8 cellular contexts compared by ENCODE assay signal in the genomic region with DNA sequence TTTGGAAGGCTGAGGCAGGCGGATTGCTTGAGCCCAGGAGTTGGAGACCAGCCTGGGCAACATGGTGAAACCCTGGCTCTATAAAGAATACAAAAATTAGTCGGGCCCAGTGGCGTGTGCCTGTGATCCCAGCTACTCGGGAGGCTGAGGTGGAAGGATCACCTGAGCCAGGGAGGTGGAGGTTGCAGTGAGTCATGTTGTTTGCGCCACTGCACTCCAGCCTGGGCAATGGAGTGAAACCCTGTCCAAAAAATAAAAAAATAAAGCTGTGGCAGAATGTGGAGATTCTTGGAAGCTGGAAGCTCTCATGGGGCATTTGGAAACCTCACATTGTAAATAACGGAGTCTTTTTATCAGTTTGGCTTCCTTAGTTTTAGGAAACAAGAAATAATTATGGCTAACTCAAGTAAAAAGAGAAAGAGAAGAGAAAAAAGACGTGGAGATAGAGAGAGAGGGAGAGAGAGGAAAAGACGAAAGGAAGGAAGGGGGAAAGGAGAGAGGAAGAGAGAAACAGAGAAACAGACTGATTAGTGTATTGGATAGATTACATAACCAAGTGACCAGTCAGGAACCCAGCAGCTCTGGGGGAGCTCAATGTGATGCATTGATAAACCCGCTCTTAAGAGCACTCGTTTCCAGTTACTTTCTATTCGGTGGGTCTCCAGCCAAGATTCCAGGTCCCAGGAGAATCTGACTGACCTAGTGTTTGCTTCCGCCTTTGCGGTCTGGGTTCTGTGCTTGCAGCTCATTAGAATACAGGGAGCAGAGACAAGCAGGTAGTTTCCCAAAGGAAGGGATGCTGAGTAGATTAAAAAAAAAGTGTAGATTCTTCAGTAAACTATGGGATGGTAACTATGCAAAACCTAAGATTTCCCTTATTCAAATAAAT. TPM values are rescaled to one million over a fixed set of nuclear protein-coding genes. Genes with fewer than 3 reads are reported as not detected.
A peak's percentile ranks its signal among the peaks of the same experiment; 100 is the strongest.
DNase-seq lines count a peak whose midpoint lies in the region; ATAC-seq, FAIRE-seq and TF ChIP-seq lines count a peak whose summit lies in the region.

No MANE protein-coding gene starts in this region.

- no peak for FAIRE-seq in kidney (lab: Jason Lieb, UNC)

- in situ Hi-C loops in mammary epithelial cell (cut with MboI; ENCODE audit: low sequenced_read_pairs in 2 of 2): no loop called here

- 0 out of 3 replicates have a peak, but pooled peaks cover 3% of the 10 kb centered on the region for H3K36me3 Mint-ChIP-seq in GM23338 (ENCODE audit: low read depth)
- H3K36me3 Mint-ChIP-seq in stimulated activated naive B cell treated with anti-CD40 and anti-IgM and Interleukin-4, amounts not matched to agents 10 μg/mL and 1 μg/mL and 100 μg/mL, for 72 hours: peaks cover 2 to 3% of the 10 kb centered on the region in 2 donors

- H2AFZ ChIP-seq in GM23338: peak overlapping the region; percentile 89
- H2AFZ ChIP-seq in OCI-LY1 (ENCODE audit: low read length): no peak overlapping the region
- H2AFZ ChIP-seq in mammary epithelial cell (ENCODE audit: low read depth, low read length): peak overlapping the region; percentile 100

- dilution Hi-C loops in mammary epithelial cell (cut with HindIII; ENCODE audit: low sequenced_read_pairs): no loop called here

- H3K4me3 ChIP-seq in BE2C (ENCODE audit: low read depth, low read length) (peak overlapping the region; percentile 86), GM23338 (peak overlapping the region; percentile 88), OCI-LY1 (ENCODE audit: low read depth, low read length, poor library complexity, severe bottlenecking) (peak overlapping the region; percentile 69), mammary epithelial cell (replicated peaks in 1 of 3; ENCODE audit: insufficient read depth in 1 of 3, low read depth in 2 of 3, low read length in 3 of 3) (peak overlapping the region; percentile 74 to 98 (median 75)), kidney (ENCODE audit: low read length in 2 of 2) (peak overlapping the region; percentile 93 to 95)

- H3K36me3 ChIP-seq in BE2C (no peaks in the 10 kb centered on the region), GM23338 (ENCODE audit: insufficient read depth) (no peaks in the 10 kb centered on the region), OCI-LY1 (ENCODE audit: insufficient read depth, low read length) (no peaks in the 10 kb centered on the region), mammary epithelial cell (ENCODE audit: insufficient read depth, low read length) (peaks cover 3% of the 10 kb centered on the region), kidney (ENCODE audit: control insufficient read depth in 1 of 2, insufficient read depth in 2 of 2, low read length in 2 of 2) (no peaks in the 10 kb centered on the region)

- BruUV-seq in mammary epithelial cell (replicated peaks; lab: Mats Ljungman, UMichigan): no TSS peak

- peak overlapping the region; percentile 76 for H3K9ac ChIP-seq in OCI-LY1 (ENCODE audit: low read length)
- H3K9ac ChIP-seq in mammary epithelial cell (ENCODE audit: insufficient read depth, low read length): peak overlapping the region; percentile 81
- H3K9ac ChIP-seq in kidney (ENCODE audit: low read length in 2 of 2): peak overlapping the region in 1 of 2 donors; percentile 84

- intact Hi-C loops in mammary epithelial cell (cut with micrococcal nuclease) (loop anchor here (2.0 to 5.0 kb wide), 3 partner anchors 23 to 145 kb away; a partner anchor contains a TSS), kidney (cut with DNase I) (no loop called here)

- 44% methylated on average over 10 of the region's 13 CpGs for WGBS in mammary epithelial cell (ENCODE audit: low coverage, missing lambda C conversion rate)

- H3K9me3 ChIP-seq in BE2C: no peaks in the 10 kb centered on the region
- no peaks in the 10 kb centered on the region for H3K9me3 ChIP-seq in OCI-LY1 (ENCODE audit: low read length)
- H3K9me3 ChIP-seq in mammary epithelial cell (replicated peaks; ENCODE audit: insufficient read depth, low read length): no peaks in the 10 kb centered on the region
- H3K9me3 ChIP-seq in kidney (ENCODE audit: control insufficient read depth in 1 of 2, low read length in 2 of 2): no peaks in the 10 kb centered on the region

- peak; percentile 26 for ATAC-seq in GM23338
- no peak for ATAC-seq in stimulated activated naive B cell treated with anti-CD40 and anti-IgM and Interleukin-4, amounts not matched to agents 10 μg/mL and 1 μg/mL and 100 μg/mL, for 72 hours (replicated peaks)
- no peak for ATAC-seq in GM18868 (IDR thresholded peaks at IDR 0.05; ENCODE audit: unreplicated experiment)

- peaks cover 17% of the 10 kb centered on the region for H3K4me1 Mint-ChIP-seq in GM23338
- peaks cover 13 to 36% of the 10 kb centered on the region in 2 donors for H3K4me1 Mint-ChIP-seq in stimulated activated naive B cell treated with anti-CD40 and anti-IgM and Interleukin-4, amounts not matched to agents 10 μg/mL and 1 μg/mL and 100 μg/mL, for 72 hours

- peaks cover 3% of the 10 kb centered on the region; the same call in 1 of the 2 replicates for H3F3A ChIP-seq in GM23338 (replicated peaks; ENCODE audit: low read depth)
- H3F3A ChIP-seq in OCI-LY1 (ENCODE audit: insufficient read depth, low read length): no peaks in the 10 kb centered on the region

- H3K79me2 ChIP-seq in GM23338 (replicated peaks; ENCODE audit: insufficient read depth) (peaks cover 26% of the 10 kb centered on the region), OCI-LY1 (ENCODE audit: insufficient read depth, low read length) (peaks cover 11% of the 10 kb centered on the region; the same call in 1 of the 2 replicates), mammary epithelial cell (ENCODE audit: insufficient read depth, low read length) (peaks cover 27% of the 10 kb centered on the region)

- H3K4me3 Mint-ChIP-seq in GM23338: peak overlapping the region; percentile 97
- H3K4me3 Mint-ChIP-seq in stimulated activated naive B cell treated with anti-CD40 and anti-IgM and Interleukin-4, amounts not matched to agents 10 μg/mL and 1 μg/mL and 100 μg/mL, for 72 hours: peak overlapping the region; percentile 92 to 97

- H3K27me3 ChIP-seq in BE2C: no peaks in the 10 kb centered on the region
- H3K27me3 ChIP-seq in GM23338 (ENCODE audit: insufficient read depth): no peaks in the 10 kb centered on the region
- no peaks in the 10 kb centered on the region for H3K27me3 ChIP-seq in OCI-LY1 (ENCODE audit: insufficient read depth, low read length)
- no peaks in the 10 kb centered on the region for H3K27me3 ChIP-seq in mammary epithelial cell (ENCODE audit: insufficient read depth, low read length)

- H3K9me2 ChIP-seq in GM23338 (ENCODE audit: insufficient read depth): no peaks in the 10 kb centered on the region
- no peaks in the 10 kb centered on the region for H3K9me2 ChIP-seq in OCI-LY1 (ENCODE audit: low read depth, low read length)

- peaks cover 4% of the 10 kb centered on the region; the same call in 1 of the 3 replicates for H3K9me3 Mint-ChIP-seq in GM23338
- no peaks in the 10 kb centered on the region for H3K9me3 Mint-ChIP-seq in stimulated activated naive B cell treated with anti-CD40 and anti-IgM and Interleukin-4, amounts not matched to agents 10 μg/mL and 1 μg/mL and 100 μg/mL, for 72 hours

- H3K4me1 ChIP-seq in BE2C: no peaks in the 10 kb centered on the region
- peaks cover 8% of the 10 kb centered on the region; the same call in 1 of the 2 replicates for H3K4me1 ChIP-seq in GM23338 (ENCODE audit: insufficient read depth)
- H3K4me1 ChIP-seq in OCI-LY1 (ENCODE audit: insufficient read depth, low read length, severe bottlenecking): peaks cover 28% of the 10 kb centered on the region
- H3K4me1 ChIP-seq in mammary epithelial cell (ENCODE audit: insufficient read depth, low read length): peaks cover 25% of the 10 kb centered on the region
- peaks cover 0 to 8% of the 10 kb centered on the region in 2 donors for H3K4me1 ChIP-seq in kidney (ENCODE audit: control insufficient read depth in 1 of 2, insufficient read depth in 1 of 2, low read depth in 1 of 2, low read length in 2 of 2)

- H3K27me3 Mint-ChIP-seq in GM23338 (ENCODE audit: insufficient read depth, low read depth, poor library complexity): peaks cover 4% of the 10 kb centered on the region
- no peaks in the 10 kb centered on the region for H3K27me3 Mint-ChIP-seq in stimulated activated naive B cell treated with anti-CD40 and anti-IgM and Interleukin-4, amounts not matched to agents 10 μg/mL and 1 μg/mL and 100 μg/mL, for 72 hours

- CTCF ChIA-PET in mammary epithelial cell (lab: Charles Lee; ENCODE audit: low non-redundant PET): interaction anchor here (0.6 kb wide), 2 partner anchors 83 to 265 kb away, joined by 3 to 4 read pairs; no protein-coding TSS in a partner anchor

- DNase-seq in BE2C (peak; percentile 69), GM23338 (ENCODE audit: low spot score) (peak; percentile 76), mammary epithelial cell (peak; percentile 55), kidney (no peak)
- DNase-seq in stimulated activated naive B cell treated with anti-CD40 and anti-IgM and Interleukin-4, amounts not matched to agents 10 μg/mL and 1 μg/mL and 100 μg/mL, for 72 hours: no peak
- no peak for DNase-seq in activated effector memory CD4-positive, alpha-beta T cell treated with Interleukin-2 at 50 U/mL for 16 hours

- H3K27ac ChIP-seq in GM23338 (ENCODE audit: low read depth) (peak overlapping the region; percentile 0; the same call in 1 of the 2 replicates), OCI-LY1 (ENCODE audit: low read depth, low read length, poor library complexity, severe bottlenecking) (no peak overlapping the region), mammary epithelial cell (ENCODE audit: insufficient read depth, low read depth, low read length) (peak overlapping the region; percentile 56), kidney (ENCODE audit: low read depth in 2 of 2, low read length in 2 of 2) (peak overlapping the region; percentile 26 to 60)

- H3K4me2 ChIP-seq in GM23338 (peak overlapping the region; percentile 74), OCI-LY1 (ENCODE audit: low read length) (peak overlapping the region; percentile 72), mammary epithelial cell (ENCODE audit: insufficient read depth, low read depth, low read length) (peak overlapping the region; percentile 98)

- H4K20me1 ChIP-seq in GM23338 (replicated peaks; ENCODE audit: insufficient read depth): no peaks in the 10 kb centered on the region
- no peaks in the 10 kb centered on the region for H4K20me1 ChIP-seq in OCI-LY1 (ENCODE audit: insufficient read depth, low read length)
- no peaks in the 10 kb centered on the region for H4K20me1 ChIP-seq in mammary epithelial cell (ENCODE audit: insufficient read depth, low read length)

- peak overlapping the region; percentile 98; the same call in 1 of the 2 replicates for H3K27ac Mint-ChIP-seq in GM23338
- no peak overlapping the region for H3K27ac Mint-ChIP-seq in stimulated activated naive B cell treated with anti-CD40 and anti-IgM and Interleukin-4, amounts not matched to agents 10 μg/mL and 1 μg/mL and 100 μg/mL, for 72 hours

- no peak for TF ChIP-seq CTCF in BE2C (IDR thresholded peaks at IDR 0.05; ENCODE audit: low read depth, low read length)
- no peak for TF ChIP-seq CTCF in GM23338 (conservative IDR thresholded peaks at IDR 0.05; ENCODE audit: low read depth in 2 of 2)
- TF ChIP-seq CTCF in OCI-LY1 (IDR thresholded peaks at IDR 0.05; ENCODE audit: low read length): no peak
- no peak for TF ChIP-seq CTCF in mammary epithelial cell (conservative IDR thresholded peaks at IDR 0.05 in 1 of 2, IDR thresholded peaks at IDR 0.05 in 1 of 2; ENCODE audit: extremely low read depth in 1 of 2, insufficient read depth in 1 of 2, low read depth in 1 of 2, low read length in 2 of 2)
- no peak for TF ChIP-seq CTCF in kidney (IDR thresholded peaks at IDR 0.05; ENCODE audit: borderline replicate concordance, extremely low read depth, insufficient read depth)

RNA-seq across cellular contexts. Expression of a gene that starts 1.1 kb away (rescaled TPM):
- polyA plus RNA-seq in BE2C (2012; ENCODE audit: insufficient read depth, insufficient read length, low read depth): 3.9 TPM
- total RNA-seq in GM23338 (2014; rRNA removed; shearing (Covaris generic)): 33.9 and 37.6 TPM in 2 replicates
- polyA plus RNA-seq in GM23338 (2016; fragmentation: Nextera tagmentation; extraction: Ambion mirVana): 15.5 and 19.4 TPM in 2 replicates
- 10 to 100 TPM; 13.7 to 22.5 TPM for total RNA-seq in mammary epithelial cell
- polyA plus RNA-seq in mammary epithelial cell: 5.8 TPM
- 10.0 TPM for polyA minus RNA-seq in mammary epithelial cell
- total RNA-seq in kidney: 13.6 TPM
- 3.8 TPM for polyA plus RNA-seq in kidney (ENCODE audit: insufficient read depth, low read depth, low replicate concordance)

RNA-seq across cellular contexts. Expression of a gene that starts 22.6 kb away (rescaled TPM):
- 99.9 TPM for polyA plus RNA-seq in BE2C (2012; ENCODE audit: insufficient read depth, insufficient read length, low read depth)
- total RNA-seq in GM23338 (2014; rRNA removed; shearing (Covaris generic)): 156 and 176 TPM in 2 replicates
- polyA plus RNA-seq in GM23338 (2016; fragmentation: Nextera tagmentation; extraction: Ambion mirVana): 518 and 520 TPM in 2 replicates
- 10 to 100 TPM; 46.7 to 64.7 TPM for total RNA-seq in mammary epithelial cell
- polyA plus RNA-seq in mammary epithelial cell: 87.5 TPM
- polyA minus RNA-seq in mammary epithelial cell: 7.5 TPM
- total RNA-seq in kidney: 59.2 TPM
- 128 TPM for polyA plus RNA-seq in kidney (ENCODE audit: insufficient read depth, low read depth, low replicate concordance)

RNA-seq across cellular contexts. Expression of a gene that starts 51.4 kb away (rescaled TPM):
- polyA plus RNA-seq in BE2C (2012; ENCODE audit: insufficient read depth, insufficient read length, low read depth): 34.4 TPM
- 37.3 and 39.1 TPM in 2 replicates for total RNA-seq in GM23338 (2014; rRNA removed; shearing (Covaris generic))
- 67.0 and 72.4 TPM in 2 replicates for polyA plus RNA-seq in GM23338 (2016; fragmentation: Nextera tagmentation; extraction: Ambion mirVana)
- 10 to 100 TPM; 47.8 to 75.3 TPM for total RNA-seq in mammary epithelial cell
- 78.6 TPM for polyA plus RNA-seq in mammary epithelial cell
- polyA minus RNA-seq in mammary epithelial cell: 62.3 TPM
- 28.6 TPM for total RNA-seq in kidney
- polyA plus RNA-seq in kidney (ENCODE audit: insufficient read depth, low read depth, low replicate concordance): 22.2 TPM

Comparison
In these comparisons a context has a peak if more than half of its experiments do, and no peak if none do; other contexts are left out.
1. DNase-seq: peak in BE2C (single experiment), GM23338 (single experiment) and mammary epithelial cell (single experiment); none in kidney (single experiment), stimulated activated naive B cell treated with anti-CD40 and anti-IgM and Interleukin-4, amounts not matched to agents 10 μg/mL and 1 μg/mL and 100 μg/mL, for 72 hours (single experiment) and activated effector memory CD4-positive, alpha-beta T cell treated with Interleukin-2 at 50 U/mL for 16 hours (single experiment).
2. Peak in every context shown above with its lines, with median percentiles within 50 percentile points of each other: H3K4me3 ChIP-seq and H3K4me2 ChIP-seq.